8 cellular contexts compared by ENCODE assay signal in the genomic region with DNA sequence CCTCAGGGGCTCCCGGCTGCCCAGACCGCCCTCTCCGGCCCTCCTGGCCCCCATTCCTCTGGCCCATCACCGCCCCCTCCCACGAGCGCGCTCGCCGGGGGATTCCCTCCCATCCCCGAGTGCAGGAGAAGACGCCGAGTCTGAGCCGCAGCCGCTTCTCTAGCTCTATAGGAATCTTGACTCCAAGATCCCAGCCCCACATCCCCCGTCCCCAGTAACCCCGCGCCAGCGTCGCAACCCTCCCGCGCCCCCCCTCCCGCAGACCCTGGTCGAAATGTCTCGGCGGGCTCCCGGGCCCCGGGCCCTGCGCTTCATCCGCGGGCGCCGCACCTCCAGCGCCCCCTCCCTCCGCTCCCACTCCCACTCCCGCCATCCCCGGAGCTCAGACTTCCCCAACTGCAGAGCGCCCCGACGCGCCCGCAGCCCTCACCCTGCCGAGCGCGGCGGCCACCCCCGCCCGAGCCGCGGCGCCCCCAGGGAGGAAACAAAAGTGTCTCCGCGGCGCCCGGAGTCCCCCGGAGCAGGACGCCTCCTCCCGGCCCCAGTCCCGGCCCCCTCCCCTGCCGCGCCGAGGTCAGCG. TPM values are rescaled to one million over a fixed set of nuclear protein-coding genes. Genes with fewer than 3 reads are reported as not detected.
DNase-seq lines count a peak whose midpoint lies in the region; ATAC-seq and TF ChIP-seq lines count a peak whose summit lies in the region.

No MANE protein-coding gene starts in this region.

- H3K27me3 Mint-ChIP-seq in H9 (ENCODE audit: low read depth) (peaks cover 56% of the 10 kb centered on the region), chondrocyte (ENCODE audit: low read depth) (peaks cover 43% of the 10 kb centered on the region)

- H4K20me1 ChIP-seq in H9 (ENCODE audit: control insufficient read depth, insufficient read depth, insufficient read length): no peaks in the 10 kb centered on the region

- TF ChIP-seq CTCF in GM12865 (IDR thresholded peaks at IDR 0.05; ENCODE audit: insufficient read depth, low read depth, low read length, missing control alignments): no peak
- no peak for TF ChIP-seq CTCF in H9 (conservative IDR thresholded peaks at IDR 0.05)
- TF ChIP-seq CTCF in chondrocyte (IDR thresholded peaks at IDR 0.05): no peak
- TF ChIP-seq CTCF in right lobe of liver (IDR thresholded peaks at IDR 0.05): no peak

- peak overlapping the region; percentile 54 for H3K4me2 ChIP-seq in H9 (ENCODE audit: insufficient read depth, insufficient read length, low read length)

- no peaks in the 10 kb centered on the region for H3K79me1 ChIP-seq in H9 (ENCODE audit: insufficient read depth, low read depth, low read length, poor library complexity, severe bottlenecking)

- H2BK20ac ChIP-seq in H9 (ENCODE audit: low read depth, low read length, poor library complexity, severe bottlenecking): no peak overlapping the region

- H3K27ac Mint-ChIP-seq in H9 (no peak overlapping the region), chondrocyte (ENCODE audit: unreplicated experiment) (no peak overlapping the region)

- H3K4me1 Mint-ChIP-seq in H9 (peaks cover 22 to 42% of the 10 kb centered on the region in 2 experiments), chondrocyte (ENCODE audit: low read depth) (peaks cover 9% of the 10 kb centered on the region)

- no peak overlapping the region for H4K8ac ChIP-seq in H9 (replicated peaks; ENCODE audit: insufficient read length, low read depth, low read length)

- H3K4me1 ChIP-seq in H9 (ENCODE audit: insufficient read depth, low read length) (peaks cover 2% of the 10 kb centered on the region; the same call in 1 of the 2 replicates), SJCRH30 (peaks cover 18% of the 10 kb centered on the region), right lobe of liver (peaks cover 0 to 23% (median 4%) of the 10 kb centered on the region in 4 donors), subcutaneous abdominal adipose tissue (ENCODE audit: control insufficient read depth in 5 of 5, insufficient read depth in 5 of 5, low read length in 5 of 5) (peaks cover 0 to 50% (median 32%) of the 10 kb centered on the region in 5 donors)

- H3T11ph ChIP-seq in H9 (ENCODE audit: low read length): no peak overlapping the region

- H2BK120ac ChIP-seq in H9 (ENCODE audit: low read depth, low read length, poor library complexity, severe bottlenecking): no peak overlapping the region

- H3K4me3 Mint-ChIP-seq in H9: peak overlapping the region; percentile 83 to 94
- peak overlapping the region; percentile 82 for H3K4me3 Mint-ChIP-seq in chondrocyte (ENCODE audit: unreplicated experiment)

- H3K23me2 ChIP-seq in H9 (ENCODE audit: insufficient read length, low read depth, low read length, poor library complexity, severe bottlenecking): peaks cover 10% of the 10 kb centered on the region

- H3K4me3 ChIP-seq in GM12865 (ENCODE audit: low read depth, low read length) (peak overlapping the region; percentile 63), SJCRH30 (peak overlapping the region; percentile 85), right lobe of liver (peak overlapping the region; percentile 81 to 89 (median 86)), subcutaneous abdominal adipose tissue (ENCODE audit: low read depth in 1 of 5, low read length in 5 of 5) (peak overlapping the region in 4 of 5 donors; percentile 74 to 84 (median 80))

- intact Hi-C loops in right lobe of liver (cut with DNase I): no loop called here

- no peak overlapping the region for H2AK5ac ChIP-seq in H9 (ENCODE audit: insufficient read length, low read length)

- peak; percentile 26 to 63 (median 46) for ATAC-seq in right lobe of liver

- no peak overlapping the region for H2BK5ac ChIP-seq in H9 (ENCODE audit: insufficient read length, low read length)

- H3K27ac ChIP-seq in H9 (ENCODE audit: insufficient read length, low read depth, low read length) (no peak overlapping the region), SJCRH30 (peak overlapping the region; percentile 98), right lobe of liver (peak overlapping the region; percentile 81 to 98 (median 97)), subcutaneous abdominal adipose tissue (ENCODE audit: low read depth, low read length) (peak overlapping the region; percentile 77)

- WGBS in H9 (ENCODE audit: extremely low coverage, insufficient read length, low lambda C conversion rate): no CpG with 5 or more reads among the region's 62 CpGs
- WGBS in right lobe of liver (ENCODE audit: insufficient coverage, low coverage, low lambda C conversion rate, missing lambda C conversion rate): 0% methylated on average over 2 of the region's 62 CpGs

- no peak overlapping the region for H3K4ac ChIP-seq in H9 (ENCODE audit: low read depth, low read length)

- H3K36me3 ChIP-seq in SJCRH30: no peaks in the 10 kb centered on the region
- no peaks in the 10 kb centered on the region for H3K36me3 ChIP-seq in right lobe of liver
- H3K36me3 ChIP-seq in subcutaneous abdominal adipose tissue (ENCODE audit: control insufficient read depth in 5 of 5, insufficient read depth in 5 of 5, low read length in 5 of 5): no peaks in the 10 kb centered on the region

- 0 out of 2 replicates have a peak, but pooled peaks cover 3% of the 10 kb centered on the region for H3K79me2 ChIP-seq in H9 (ENCODE audit: insufficient read depth, low read length)

- no peak overlapping the region; the same call in 1 of the 2 replicates for H3K14ac ChIP-seq in H9 (ENCODE audit: insufficient read depth, low read length)

- H3K18ac ChIP-seq in H9 (ENCODE audit: insufficient read length, low read depth, low read length): no peak overlapping the region

- H2AFZ ChIP-seq in H9 (ENCODE audit: low read length): no peak overlapping the region

- no peaks in the 10 kb centered on the region for H3K36me3 Mint-ChIP-seq in H9 (ENCODE audit: insufficient read depth in 1 of 3, low read depth in 3 of 3)
- H3K36me3 Mint-ChIP-seq in chondrocyte (ENCODE audit: low read depth): no peaks in the 10 kb centered on the region

- no peak overlapping the region for H2BK15ac ChIP-seq in H9 (ENCODE audit: low read depth, low read length)

- no peaks in the 10 kb centered on the region; the same call in 1 of the 2 replicates for H3K27me3 ChIP-seq in H9 (ENCODE audit: insufficient read depth, low read length)
- H3K27me3 ChIP-seq in SJCRH30: no peaks in the 10 kb centered on the region
- no peaks in the 10 kb centered on the region for H3K27me3 ChIP-seq in right lobe of liver
- H3K27me3 ChIP-seq in subcutaneous abdominal adipose tissue (ENCODE audit: control insufficient read depth in 5 of 5, insufficient read depth in 4 of 5, low read length in 5 of 5): peaks cover 0 to 14% (median 6%) of the 10 kb centered on the region in 5 donors

- no peak for TF ChIP-seq POLR2A in right lobe of liver (IDR thresholded peaks at IDR 0.05)

- no peak overlapping the region for H3K23ac ChIP-seq in H9 (ENCODE audit: insufficient read length, low read depth, low read length)

- no peak overlapping the region for H3K56ac ChIP-seq in H9 (ENCODE audit: insufficient read length, low read depth, low read length)

- H3K9me3 ChIP-seq in H9 (ENCODE audit: control insufficient read depth, low read depth, low read length): no peaks in the 10 kb centered on the region
- no peaks in the 10 kb centered on the region for H3K9me3 ChIP-seq in SJCRH30 (replicated peaks)
- H3K9me3 ChIP-seq in right lobe of liver: no peaks in the 10 kb centered on the region
- no peaks in the 10 kb centered on the region for H3K9me3 ChIP-seq in subcutaneous abdominal adipose tissue (ENCODE audit: control insufficient read depth in 5 of 5, low read length in 5 of 5)

- H3K9ac ChIP-seq in H9 (ENCODE audit: extremely low read depth, insufficient read length, low read length) (no peak overlapping the region), subcutaneous abdominal adipose tissue (ENCODE audit: low read length in 5 of 5) (peak overlapping the region in 3 of 5 donors; percentile 61 to 69 (median 68))

- H3K9me3 Mint-ChIP-seq in H9: no peaks in the 10 kb centered on the region
- H3K9me3 Mint-ChIP-seq in chondrocyte (ENCODE audit: low read depth): no peaks in the 10 kb centered on the region

- H4K91ac ChIP-seq in H9 (ENCODE audit: insufficient read length, low read depth, low read length): no peak overlapping the region

- H4K5ac ChIP-seq in H9 (ENCODE audit: insufficient read length, low read depth, low read length): no peak overlapping the region

- DNase-seq in GM12865 (ENCODE audit: low read depth): no peak
- peak; percentile 40 for DNase-seq in H9
- DNase-seq in SJCRH30: peak; percentile 49 to 51
- no peak for DNase-seq in chondrocyte (ENCODE audit: low spot score)
- peak; percentile 62 to 71 (median 64) for DNase-seq in right lobe of liver
- no peak for DNase-seq in NCI-H1694 treated with DMSO at 0.1 percent for 48 hours (lab: John Stamatoyannopoulos, UW)
- no peak for DNase-seq in superior temporal gyrus (ENCODE audit: extremely low spot score)

- H2BK12ac ChIP-seq in H9 (ENCODE audit: insufficient read length, low read depth, low read length): no peak overlapping the region

RNA-seq across cellular contexts. Expression of a gene that starts 0.5 kb away (rescaled TPM):
- total RNA-seq in H9 (2021) (7.8 TPM in 2 replicates), chondrocyte (0.33 to 0.60 TPM (median 0.42 TPM) in 3 replicates), right lobe of liver (10 to 100 TPM; 18.4 to 55.4 (median 25.1) TPM)
- 55.4 and 67.2 TPM in 2 replicates for total RNA-seq in SJCRH30 (2014; rRNA removed; shearing (Covaris generic))

Comparison
In these comparisons a context has a peak if more than half of its experiments do, and no peak if none do; other contexts are left out.
1. DNase-seq: peak in H9 (single experiment), SJCRH30 (2 of 2) and right lobe of liver (3 of 3); none in GM12865 (single experiment), chondrocyte (single experiment), NCI-H1694 treated with DMSO at 0.1 percent for 48 hours (single experiment) and superior temporal gyrus (single experiment).
2. Peak in every context shown above with its lines, with median percentiles within 50 percentile points of each other: H3K4me3 ChIP-seq.